8 cellular contexts compared by ENCODE assay signal in genomic region chr5:81779125-81779934, GRCh38. TPM values are rescaled to one million over a fixed set of nuclear protein-coding genes. Genes with fewer than 3 reads are reported as not detected.
DNase-seq lines count a peak whose midpoint lies in the region; ATAC-seq and TF ChIP-seq lines count a peak whose summit lies in the region.

No MANE protein-coding gene starts in this region.

- H3K27ac Mint-ChIP-seq in activated T-helper 1 cell treated with anti-CD3 and anti-CD28 coated beads, Interleukin-12 subunit alpha, Interleukin-12 subunit beta, Interleukin-2, Interleukin-4 antibody, amounts not matched to agents 30 ng/mL and 10 ng/mL and 1 ng/mL, durations not matched to agents 14 hours and 24 hours and 36 hours = peak overlapping the region; percentile 63
- no peak overlapping the region for H3K27ac Mint-ChIP-seq in glutamatergic neuron (ENCODE audit: unreplicated experiment)

- peaks cover 2% of the 10 kb centered on the region for H3K27me3 Mint-ChIP-seq in activated T-helper 1 cell treated with anti-CD3 and anti-CD28 coated beads, Interleukin-12 subunit alpha, Interleukin-12 subunit beta, Interleukin-2, Interleukin-4 antibody, amounts not matched to agents 30 ng/mL and 10 ng/mL and 1 ng/mL, durations not matched to agents 14 hours and 24 hours and 36 hours (ENCODE audit: insufficient read depth)
- no peaks in the 10 kb centered on the region for H3K27me3 Mint-ChIP-seq in glutamatergic neuron (ENCODE audit: unreplicated experiment)

- H3K4me3 Mint-ChIP-seq in activated T-helper 1 cell treated with anti-CD3 and anti-CD28 coated beads, Interleukin-12 subunit alpha, Interleukin-12 subunit beta, Interleukin-2, Interleukin-4 antibody, amounts not matched to agents 30 ng/mL and 10 ng/mL and 1 ng/mL, durations not matched to agents 14 hours and 24 hours and 36 hours = peak overlapping the region; percentile 78
- no peak overlapping the region for H3K4me3 Mint-ChIP-seq in glutamatergic neuron (ENCODE audit: unreplicated experiment)

- ATAC-seq in GM18499 (IDR thresholded peaks at IDR 0.05; ENCODE audit: insufficient read depth, unreplicated experiment) (peak; percentile 83), HG02610 (IDR thresholded peaks at IDR 0.05; ENCODE audit: unreplicated experiment) (peak; percentile 87), foreskin keratinocyte (peak; percentile 68)

- peaks cover 9% of the 10 kb centered on the region for H3K4me1 ChIP-seq in foreskin keratinocyte

- DNase-seq in NCI-H2029 treated with DMSO at 0.1 percent for 48 hours (lab: John Stamatoyannopoulos, UW) (peak; percentile 59), foreskin keratinocyte (no peak), posterior cingulate gyrus (peak in 8 of 10 donors; percentile 19 to 88 (median 34)), glutamatergic neuron (no peak), HPDE6-E6E7 (ENCODE audit: extremely low spot score) (no peak)
- peak; percentile 16 for DNase-seq in activated T-helper 1 cell treated with anti-CD3 and anti-CD28 coated beads, Interleukin-12 subunit alpha, Interleukin-12 subunit beta, Interleukin-2, Interleukin-4 antibody, amounts not matched to agents 30 ng/mL and 10 ng/mL and 1 ng/mL, durations not matched to agents 14 hours and 24 hours and 36 hours (ENCODE audit: low spot score)

- H3K27ac ChIP-seq in foreskin keratinocyte = peak overlapping the region; percentile 81

- H3K27me3 ChIP-seq in foreskin keratinocyte = no peaks in the 10 kb centered on the region

- intact Hi-C loops in activated T-helper 1 cell treated with anti-CD3 and anti-CD28 coated beads, Interleukin-12 subunit alpha, Interleukin-12 subunit beta, Interleukin-2, Interleukin-4 antibody, amounts not matched to agents 30 ng/mL and 10 ng/mL and 1 ng/mL, durations not matched to agents 14 hours and 24 hours and 36 hours (cut with micrococcal nuclease) = loop anchor here (1.0 kb wide), 2 partner anchors 28 to 72 kb away; partner anchors contain the start of gene SSBP2
- intact Hi-C loops in posterior cingulate gyrus (cut with DNase I) = no loop called here

- H3K4me1 Mint-ChIP-seq in activated T-helper 1 cell treated with anti-CD3 and anti-CD28 coated beads, Interleukin-12 subunit alpha, Interleukin-12 subunit beta, Interleukin-2, Interleukin-4 antibody, amounts not matched to agents 30 ng/mL and 10 ng/mL and 1 ng/mL, durations not matched to agents 14 hours and 24 hours and 36 hours (ENCODE audit: low read depth) = peaks cover 27% of the 10 kb centered on the region
- H3K4me1 Mint-ChIP-seq in glutamatergic neuron (ENCODE audit: low read depth, unreplicated experiment) = peaks cover 17% of the 10 kb centered on the region

- H3K36me3 Mint-ChIP-seq in activated T-helper 1 cell treated with anti-CD3 and anti-CD28 coated beads, Interleukin-12 subunit alpha, Interleukin-12 subunit beta, Interleukin-2, Interleukin-4 antibody, amounts not matched to agents 30 ng/mL and 10 ng/mL and 1 ng/mL, durations not matched to agents 14 hours and 24 hours and 36 hours (ENCODE audit: low read depth) = peaks cover 3% of the 10 kb centered on the region
- no peaks in the 10 kb centered on the region for H3K36me3 Mint-ChIP-seq in glutamatergic neuron (ENCODE audit: unreplicated experiment)

- TF ChIP-seq CTCF in foreskin keratinocyte (conservative IDR thresholded peaks at IDR 0.05) (no peak), glutamatergic neuron (IDR thresholded peaks at IDR 0.05; ENCODE audit: partially characterized antibody, unreplicated experiment) (no peak)

- no peaks in the 10 kb centered on the region for H3K9me3 Mint-ChIP-seq in activated T-helper 1 cell treated with anti-CD3 and anti-CD28 coated beads, Interleukin-12 subunit alpha, Interleukin-12 subunit beta, Interleukin-2, Interleukin-4 antibody, amounts not matched to agents 30 ng/mL and 10 ng/mL and 1 ng/mL, durations not matched to agents 14 hours and 24 hours and 36 hours
- no peaks in the 10 kb centered on the region for H3K9me3 Mint-ChIP-seq in glutamatergic neuron (ENCODE audit: unreplicated experiment)

RNA-seq across cellular contexts. Expression of gene SSBP2, which starts 28.4 kb away (rescaled TPM):
- total RNA-seq in activated T-helper 1 cell treated with anti-CD3 and anti-CD28 coated beads, Interleukin-12 subunit alpha, Interleukin-12 subunit beta, Interleukin-2, Interleukin-4 antibody, amounts not matched to agents 30 ng/mL and 10 ng/mL and 1 ng/mL, durations not matched to agents 14 hours and 24 hours and 36 hours = 8.4 and 12.7 TPM in 2 replicates
- 7.2 and 8.0 TPM in 2 replicates for total RNA-seq in foreskin keratinocyte
- 6.3 and 6.5 TPM in 2 replicates for polyA plus RNA-seq in foreskin keratinocyte
- total RNA-seq in glutamatergic neuron (ENCODE audit: unreplicated experiment) = 146 TPM

Comparison
In these comparisons a context has a peak if more than half of its experiments do, and no peak if none do; other contexts are left out.
1. DNase-seq: peak in NCI-H2029 treated with DMSO at 0.1 percent for 48 hours (single experiment), activated T-helper 1 cell treated with anti-CD3 and anti-CD28 coated beads, Interleukin-12 subunit alpha, Interleukin-12 subunit beta, Interleukin-2, Interleukin-4 antibody, amounts not matched to agents 30 ng/mL and 10 ng/mL and 1 ng/mL, durations not matched to agents 14 hours and 24 hours and 36 hours (single experiment) and posterior cingulate gyrus (8 of 10); none in foreskin keratinocyte (0 of 2), glutamatergic neuron (single experiment) and HPDE6-E6E7 (single experiment).
2. RNA of gene SSBP2, which starts 28.4 kb away (total RNA-seq): 146 TPM in glutamatergic neuron (single experiment); 8.4 to 12.7 TPM in activated T-helper 1 cell treated with anti-CD3 and anti-CD28 coated beads, Interleukin-12 subunit alpha, Interleukin-12 subunit beta, Interleukin-2, Interleukin-4 antibody, amounts not matched to agents 30 ng/mL and 10 ng/mL and 1 ng/mL, durations not matched to agents 14 hours and 24 hours and 36 hours and 7.2 to 8.0 TPM in foreskin keratinocyte; every median in the first group is over 10 times any median in the second.
3. Peak in every context shown above with its lines, with median percentiles within 50 percentile points of each other: ATAC-seq.